Comparison of ENCODE assay signal across 8 cellular contexts in genomic region chr14:68785817-68786490, GRCh38. TPM values are rescaled to one million over a fixed set of nuclear protein-coding genes. Genes with fewer than 3 reads are reported as not detected.
DNase-seq lines count a peak whose midpoint lies in the region; ATAC-seq, FAIRE-seq and TF ChIP-seq lines count a peak whose summit lies in the region.

No MANE protein-coding gene starts in this region.

- FAIRE-seq in keratinocyte (lab: Jason Lieb, UNC) = peak; percentile 51

- ATAC-seq in GM21447 (IDR thresholded peaks at IDR 0.05; ENCODE audit: unreplicated experiment) = no peak

- peaks cover 39% of the 10 kb centered on the region for H3K4me1 ChIP-seq in keratinocyte (ENCODE audit: control insufficient read depth, extremely low read depth, insufficient read depth, low read length)

- H4K20me1 ChIP-seq in keratinocyte (ENCODE audit: control insufficient read depth, extremely low read depth, insufficient read depth, low read length) = peaks cover 18% of the 10 kb centered on the region

- peak; percentile 20 for DNase-seq in activated CD4-positive, alpha-beta T cell treated with anti-CD3 and anti-CD28 coated beads for 1 hour
- DNase-seq in activated CD4-positive, alpha-beta T cell treated with anti-CD3 and anti-CD28 coated beads for 48 hours = no peak
- DNase-seq in amniotic epithelial cell (ENCODE audit: low read depth) = peak; percentile 75
- no peak for DNase-seq in keratinocyte (ENCODE audit: low read depth, low spot score)
- peak; percentile 13 for DNase-seq in stimulated activated naive CD4-positive, alpha-beta T cell treated with Interleukin-2 at 50 U/mL for 16 hours (lab: John Stamatoyannopoulos, UW)
- DNase-seq in NCI-H526 treated with DMSO at 0.1 percent for 48 hours (lab: John Stamatoyannopoulos, UW) = no peak
- DNase-seq in KG1 (lab: John Stamatoyannopoulos, UW) = no peak

- dilution Hi-C loops in keratinocyte (cut with MboI; ENCODE audit: extremely low pct_ligation_motif_present, low sequenced_read_pairs) = no loop called here

- no peaks in the 10 kb centered on the region for H3K9me1 ChIP-seq in keratinocyte (ENCODE audit: control insufficient read depth, extremely low read depth, insufficient read depth, low read length)

- H3K9me3 ChIP-seq in keratinocyte (ENCODE audit: control insufficient read depth, low read depth, low read length) = no peaks in the 10 kb centered on the region

- H3K9ac ChIP-seq in keratinocyte (ENCODE audit: control insufficient read depth, extremely low read depth, insufficient read depth, low read length) = peak overlapping the region; percentile 26

- H3K79me2 ChIP-seq in keratinocyte (ENCODE audit: control insufficient read depth, insufficient read depth, low read length) = peaks cover 19% of the 10 kb centered on the region

- H3K4me3 ChIP-seq in keratinocyte (ENCODE audit: control insufficient read depth in 2 of 3, extremely low read depth in 1 of 3, insufficient read depth in 2 of 3, low read depth in 1 of 3, low read length in 3 of 3) = no peak overlapping the region

- H3K27me3 ChIP-seq in keratinocyte (ENCODE audit: control insufficient read depth, extremely low read depth, insufficient read depth, low read length) = no peaks in the 10 kb centered on the region

- H3K4me2 ChIP-seq in keratinocyte (ENCODE audit: control insufficient read depth, extremely low read depth, insufficient read depth, low read depth, low read length) = no peak overlapping the region

- H3K36me3 ChIP-seq in keratinocyte (ENCODE audit: control insufficient read depth in 2 of 2, extremely low read depth in 1 of 2, insufficient read depth in 2 of 2, low read length in 2 of 2) = peaks cover 17 to 21% of the 10 kb centered on the region in 2 experiments

- no peak for TF ChIP-seq CTCF in keratinocyte (optimal IDR thresholded peaks at IDR 0.05 in 1 of 3, IDR thresholded peaks at IDR 0.05 in 1 of 3, conservative IDR thresholded peaks at IDR 0.05 in 1 of 3; ENCODE audit: extremely low read depth in 1 of 3, insufficient read depth in 2 of 3, low read length in 3 of 3)

- H2AFZ ChIP-seq in keratinocyte (ENCODE audit: control insufficient read depth, low read length) = no peak overlapping the region

- H3K27ac ChIP-seq in keratinocyte (ENCODE audit: control insufficient read depth, insufficient read depth, low read length) = peak overlapping the region; percentile 100

RNA-seq across cellular contexts. Expression of gene ZFP36L1, which starts 6.9 kb away (rescaled TPM):
- polyA plus RNA-seq in keratinocyte = 66.9 to 142 TPM (median 85.2 TPM) in 3 replicates
- 58.4 TPM for polyA plus RNA-seq in keratinocyte (2011; ENCODE audit: low read depth)
- 118 and 212 TPM in 2 replicates for polyA plus RNA-seq in keratinocyte (2011; cell fraction: cytosol; rRNA removed)
- 311 and 342 TPM in 2 replicates for polyA plus RNA-seq in keratinocyte (2011; cell fraction: nucleus; rRNA removed)
- polyA plus RNA-seq in keratinocyte (2012; ENCODE audit: low replicate concordance) = 176 and 280 TPM in 2 replicates
- polyA minus RNA-seq in keratinocyte = 45.4 to 273 TPM (median 50.6 TPM) in 3 replicates
- 802 TPM for polyA minus RNA-seq in keratinocyte (2011; cell fraction: cytosol; rRNA and poly(A)+ RNA removed)
- polyA minus RNA-seq in keratinocyte (2011; cell fraction: nucleus; rRNA and poly(A)+ RNA removed) = 213 and 226 TPM in 2 replicates

Comparison
In these comparisons a context has a peak if more than half of its experiments do, and no peak if none do; other contexts are left out.
1. DNase-seq: peak in activated CD4-positive, alpha-beta T cell treated with anti-CD3 and anti-CD28 coated beads for 1 hour (single experiment), amniotic epithelial cell (single experiment) and stimulated activated naive CD4-positive, alpha-beta T cell treated with Interleukin-2 at 50 U/mL for 16 hours (single experiment); none in activated CD4-positive, alpha-beta T cell treated with anti-CD3 and anti-CD28 coated beads for 48 hours (single experiment), keratinocyte (single experiment), NCI-H526 treated with DMSO at 0.1 percent for 48 hours (single experiment) and KG1 (single experiment).